ENCODE assay signal across 15 cellular contexts in the genomic region with DNA sequence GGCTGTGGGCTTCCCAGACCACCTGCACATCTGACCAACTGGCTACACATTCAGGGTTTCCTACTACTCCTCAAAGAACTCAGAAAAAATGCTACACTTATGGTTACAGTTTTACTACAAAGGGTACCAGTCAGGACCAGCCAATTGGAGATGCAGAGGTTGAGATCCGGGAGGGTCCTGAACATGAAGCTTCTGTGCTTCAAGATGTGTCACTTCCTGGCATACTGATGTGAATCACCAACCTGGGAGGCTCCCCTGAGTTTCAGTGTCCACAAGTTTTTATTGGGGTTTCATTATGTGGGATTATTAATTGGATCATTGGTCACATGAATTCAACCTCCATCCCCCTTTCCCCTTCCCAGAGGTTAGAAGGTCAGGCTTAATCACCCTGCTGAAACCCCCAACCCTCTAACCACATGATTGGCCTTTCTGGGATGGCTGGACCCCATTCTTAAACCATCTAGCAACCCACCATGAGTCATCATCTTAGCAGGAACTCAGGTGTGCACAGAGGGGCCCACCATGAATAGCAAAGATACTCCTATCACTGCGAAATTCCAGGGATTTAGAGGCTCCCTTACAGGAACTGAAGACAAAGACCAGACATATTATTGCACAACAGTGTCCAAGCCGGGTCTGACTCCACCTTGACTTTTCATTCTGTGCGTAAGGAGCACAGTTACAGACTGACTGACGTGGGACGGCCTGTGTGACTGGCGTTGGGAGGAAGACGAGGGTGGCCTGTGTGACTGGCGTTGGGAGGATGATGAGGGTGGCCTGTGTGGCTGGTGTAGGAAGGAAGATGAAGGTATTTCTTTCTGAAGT.
"Had no signal": no experiment of that assay in that cellular context is flagged by ENCODE, and none has a peak within 500 bp of the region (broad histone marks: within the 10 kb centered on the region; RNA-seq: fewer than 3 reads in every experiment).

No MANE protein-coding gene starts in this region.

- DNase-seq: activated CD4-positive, alpha-beta T cell treated with anti-CD3 and anti-CD28 coated beads, Interleukin-2, amount 50 U/mL, for 4 hours; activated CD8-positive, alpha-beta memory T cell treated with anti-CD3 and anti-CD28 coated beads, Interleukin-2, amount 10 ng/mL, durations not matched to agents 7 days and 5 days; activated effector memory CD4-positive, alpha-beta T cell treated with anti-CD3 and anti-CD28 coated beads, Interleukin-2, amount 50 U/mL, for 16 hours; activated T-cell treated with anti-CD3 and anti-CD28 coated beads, Interleukin-2, amount 50 U/mL, for 4 hours; anterior cingulate cortex; esophagus squamous epithelium; heart right ventricle; midbrain; posterior cingulate gyrus; small intestine had no signal

- H3K36me3 ChIP-seq: esophagus squamous epithelium, heart right ventricle, right atrium auricular region, tibial nerve had no signal

- H3K27me3 ChIP-seq: right atrium auricular region had no signal

- H3K4me3 ChIP-seq: esophagus squamous epithelium, heart right ventricle, right atrium auricular region, tibial nerve had no signal

- H3K4me1 ChIP-seq: esophagus squamous epithelium, heart right ventricle, right atrium auricular region, tibial nerve had no signal

- ATAC-seq: activated CD4-positive, CD25-positive, alpha-beta regulatory T cell treated with anti-CD3 and anti-CD28 coated beads, Interleukin-2, amount 50 U/mL, for 24 hours; activated CD8-positive, alpha-beta memory T cell treated with anti-CD3 and anti-CD28 coated beads, Interleukin-2, amount 10 ng/mL, durations not matched to agents 7 days and 5 days; activated naive CD4-positive, alpha-beta T cell treated with anti-CD3 and anti-CD28 coated beads, Interleukin-2, amount 50 U/mL, for 72 hours; activated T-cell treated with anti-CD3 and anti-CD28 coated beads, Interleukin-2, amount 50 U/mL, for 4 hours; heart right ventricle; stimulated activated memory B cell treated with anti-CD40 and anti-IgM and Interleukin-4, amounts not matched to agents 10 μg/mL and 1 μg/mL and 100 μg/mL, for 72 hours had no signal

- H3K27ac ChIP-seq: esophagus squamous epithelium, heart right ventricle, right atrium auricular region, tibial nerve had no signal
